Comparison of ENCODE assay signal across 8 cellular contexts in the genomic region with DNA sequence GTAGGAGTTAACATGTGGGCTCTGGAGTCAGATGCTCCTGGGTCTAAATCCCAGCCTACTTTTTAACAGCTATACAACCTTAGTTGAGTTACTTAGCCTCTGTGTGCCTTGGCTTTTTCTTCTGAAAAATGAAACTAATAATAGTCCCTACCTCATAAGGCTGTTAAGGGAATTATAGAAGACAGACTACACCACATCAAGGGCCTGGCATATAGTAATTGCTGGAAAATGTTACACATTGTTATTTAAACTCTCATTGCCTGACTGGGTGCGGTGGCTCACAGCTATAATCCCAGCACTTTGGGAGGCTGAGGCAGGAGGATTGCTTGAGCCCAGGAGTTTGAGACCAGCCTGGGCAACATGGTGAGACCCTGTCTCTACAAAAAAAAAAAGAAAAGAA. TPM values are rescaled to one million over a fixed set of nuclear protein-coding genes. Genes with fewer than 3 reads are reported as not detected.
"Had no signal": no experiment of that assay in that cellular context is flagged by ENCODE, and none has a peak within 500 bp of the region (broad histone marks: within the 10 kb centered on the region; RNA-seq: fewer than 3 reads in every experiment).

No MANE protein-coding gene starts in this region.

RNA-seq across cellular contexts. Expression of gene PRELP, which starts 28.0 kb away (rescaled TPM):
- total RNA-seq: activated CD4-positive, alpha-beta memory T cell treated with anti-CD3 and anti-CD28 coated beads, Interleukin-2, amount 10 ng/mL, durations not matched to agents 7 days and 5 days; activated CD8-positive, alpha-beta memory T cell treated with anti-CD3 and anti-CD28 coated beads, Interleukin-2, amount 10 ng/mL, durations not matched to agents 7 days and 5 days; IMR-90; M059J; T-helper 1 cell treated with Interleukin-12 subunit alpha and Interleukin-12 subunit beta and Interleukin-4 antibody, amounts not matched to agents 30 ng/mL and 1 ng/mL, for 36 hours; T-helper 2 cell treated with Interferon-gamma antibody and Interleukin-4, amounts not matched to agents 100 ng/mL and 5 ng/mL, for 36 hours had no signal
- polyA plus RNA-seq: K562 had no signal

RNA-seq across cellular contexts. Expression of gene OPTC, which starts 46.4 kb away (rescaled TPM):
- total RNA-seq: activated CD4-positive, alpha-beta memory T cell treated with anti-CD3 and anti-CD28 coated beads, Interleukin-2, amount 10 ng/mL, durations not matched to agents 7 days and 5 days; activated CD8-positive, alpha-beta memory T cell treated with anti-CD3 and anti-CD28 coated beads, Interleukin-2, amount 10 ng/mL, durations not matched to agents 7 days and 5 days; IMR-90; K562; M059J; Right ventricle myocardium superior; T-helper 1 cell treated with Interleukin-12 subunit alpha and Interleukin-12 subunit beta and Interleukin-4 antibody, amounts not matched to agents 30 ng/mL and 1 ng/mL, for 36 hours; T-helper 2 cell treated with Interferon-gamma antibody and Interleukin-4, amounts not matched to agents 100 ng/mL and 5 ng/mL, for 36 hours had no signal
- polyA plus RNA-seq: IMR-90, K562 had no signal
